1 cellular context compared by ENCODE assay signal in genomic region chr16:21666772-21667171, GRCh38.
TF ChIP-seq lines count a peak whose summit lies in the region.

No MANE protein-coding gene starts in this region.

TF ChIP-seq in HepG2, 621 proteins besides CTCF, POLR2A, EP300 and RAD21 (continued from another document and continues in another):
- TF ChIP-seq HNF1A (IDR thresholded peaks at IDR 0.05; ENCODE audit: low read depth) (0 out of 2 replicates have a peak, but pooled peaks have one; percentile 16), HNF1A (CRISPR knock-in tag; IDR thresholded peaks at IDR 0.05; ENCODE audit: borderline replicate concordance) (no peak), ZFP90 (CRISPR knock-in tag; IDR thresholded peaks at IDR 0.05; ENCODE audit: borderline replicate concordance) (no peak), KDM3A (CRISPR knock-in tag; IDR thresholded peaks at IDR 0.05; ENCODE audit: low read depth) (no peak), TEF (CRISPR knock-in tag; IDR thresholded peaks at IDR 0.05) (no peak), ZMYM4 (CRISPR knock-in tag; IDR thresholded peaks at IDR 0.05) (peak; percentile 57; the same call in 1 of the 2 replicates), ZBED4 (CRISPR knock-in tag; IDR thresholded peaks at IDR 0.05; ENCODE audit: borderline replicate concordance) (no peak), SIN3B (IDR thresholded peaks at IDR 0.05; ENCODE audit: low read length) (no peak), U2AF1 (optimal IDR thresholded peaks at IDR 0.05; ENCODE audit: low read depth, low read length) (peak; percentile 36), FOXO4 (CRISPR knock-in tag; conservative IDR thresholded peaks at IDR 0.05) (0 out of 2 replicates have a peak, but pooled peaks have one; percentile 68), ZNF619 (CRISPR knock-in tag; IDR thresholded peaks at IDR 0.05) (no peak), JUNB (CRISPR knock-in tag; IDR thresholded peaks at IDR 0.05; ENCODE audit: borderline replicate concordance) (no peak), GATAD2A (CRISPR knock-in tag; IDR thresholded peaks at IDR 0.05) (0 out of 2 replicates have a peak, but pooled peaks have one; percentile 45), PATZ1 (CRISPR knock-in tag; IDR thresholded peaks at IDR 0.05) (peak; percentile 58), ZNF207 (IDR thresholded peaks at IDR 0.05; ENCODE audit: borderline replicate concordance) (no peak), ZNF451 (CRISPR knock-in tag; IDR thresholded peaks at IDR 0.05) (no peak), SMYD3 (CRISPR knock-in tag; IDR thresholded peaks at IDR 0.05) (no peak), SOX6 (IDR thresholded peaks at IDR 0.05) (no peak), SOX6 (CRISPR knock-in tag; IDR thresholded peaks at IDR 0.05) (peak; percentile 72), CENPX (CRISPR knock-in tag; IDR thresholded peaks at IDR 0.05) (no peak), ZMYM3 (CRISPR knock-in tag; IDR thresholded peaks at IDR 0.05) (peak; percentile 32; the same call in 1 of the 2 replicates), ESRRA (CRISPR knock-in tag; IDR thresholded peaks at IDR 0.05; ENCODE audit: low read depth) (no peak), ISL2 (CRISPR knock-in tag; IDR thresholded peaks at IDR 0.05) (0 out of 2 replicates have a peak, but pooled peaks have one; percentile 20), SMAD3 (CRISPR knock-in tag; IDR thresholded peaks at IDR 0.05) (no peak), MAX (IDR thresholded peaks at IDR 0.05) (no peak), NFATC3 (CRISPR knock-in tag; IDR thresholded peaks at IDR 0.05) (no peak), ZBTB40 (IDR thresholded peaks at IDR 0.05) (no peak), ZBTB40 (CRISPR knock-in tag; IDR thresholded peaks at IDR 0.05) (no peak), ZNF430 (CRISPR knock-in tag; IDR thresholded peaks at IDR 0.05) (no peak), BHLHE40 (IDR thresholded peaks at IDR 0.05; ENCODE audit: low read length) (no peak), PRDM15 (CRISPR knock-in tag; IDR thresholded peaks at IDR 0.05) (no peak)
